10 cellular contexts compared by ENCODE assay signal in genomic region chr15:79310612-79310984, GRCh38. TPM values are rescaled to one million over a fixed set of nuclear protein-coding genes. Genes with fewer than 3 reads are reported as not detected.
DNase-seq lines count a peak whose midpoint lies in the region; ATAC-seq lines count a peak whose summit lies in the region.
"Had no signal": no experiment of that assay in that cellular context is flagged by ENCODE, and none has a peak within 500 bp of the region (broad histone marks: within the 10 kb centered on the region; RNA-seq: fewer than 3 reads in every experiment).

No MANE protein-coding gene starts in this region.

- no peaks in the 10 kb centered on the region for H3K9me3 Mint-ChIP-seq in central memory CD8-positive, alpha-beta T cell

- H3K4me1 ChIP-seq in mononuclear cell (ENCODE audit: insufficient read depth, low read length), result peaks cover 22% of the 10 kb centered on the region

- peaks cover 14% of the 10 kb centered on the region for H3K36me3 Mint-ChIP-seq in central memory CD8-positive, alpha-beta T cell (ENCODE audit: insufficient read depth)

- peaks cover 6% of the 10 kb centered on the region for H3K27me3 Mint-ChIP-seq in central memory CD8-positive, alpha-beta T cell

- no peak overlapping the region for H3K27ac Mint-ChIP-seq in central memory CD8-positive, alpha-beta T cell (ENCODE audit: low read depth)

- DNase-seq in NCI-H748 (lab: John Stamatoyannopoulos, UW; ENCODE audit: unreplicated experiment), result peak; percentile 72
- no peak for DNase-seq in NCI-H748 treated with DMSO at 0.1 percent for 48 hours (lab: John Stamatoyannopoulos, UW)
- DNase-seq in NCI-H69 (lab: John Stamatoyannopoulos, UW), result peak; percentile 78
- no peak for DNase-seq in central memory CD8-positive, alpha-beta T cell (ENCODE audit: low spot score in 2 of 2)
- DNase-seq in left lobe of liver (ENCODE audit: low spot score), result no peak
- DNase-seq in central memory CD4-positive, alpha-beta T cell, result no peak

- no peaks in the 10 kb centered on the region for H3K9me3 ChIP-seq in mononuclear cell (ENCODE audit: low read depth, low read length)

- peak overlapping the region; percentile 79 for H3K4me3 ChIP-seq in mononuclear cell (ENCODE audit: low read length)

- H3K4me1 Mint-ChIP-seq in central memory CD8-positive, alpha-beta T cell, result peaks cover 35% of the 10 kb centered on the region

- peaks cover under 1% of the 10 kb centered on the region for H3K27me3 ChIP-seq in mononuclear cell (ENCODE audit: insufficient read depth, low read length)

- peak overlapping the region; percentile 82 for H3K4me3 Mint-ChIP-seq in central memory CD8-positive, alpha-beta T cell

- ATAC-seq in HG02642 (IDR thresholded peaks at IDR 0.05; ENCODE audit: poor library complexity, unreplicated experiment) (peak; percentile 38), left lobe of liver (no peak)
- peak; percentile 42 for ATAC-seq in central memory CD8-positive, alpha-beta T cell (replicated peaks; ENCODE audit: extremely low read depth, poor library complexity, severe bottlenecking)

RNA-seq across cellular contexts. Expression of gene TMED3, which starts 0.3 kb away (rescaled TPM):
- total RNA-seq in mononuclear cell, result 32.3 TPM
- total RNA-seq in left lobe of liver, result 5.9 TPM

RNA-seq across cellular contexts. Expression of gene ANKRD34C, which starts 28.1 kb away (rescaled TPM):
- not detected for total RNA-seq in mononuclear cell
- not detected for total RNA-seq in left lobe of liver
- total RNA-seq: Daoy, dermis microvascular lymphatic vessel endothelial cell had no signal

Comparison
In these comparisons a context has a peak if more than half of its experiments do, and no peak if none do; other contexts are left out.
1. DNase-seq: peak in NCI-H748 (single experiment) and NCI-H69 (single experiment); none in NCI-H748 treated with DMSO at 0.1 percent for 48 hours (single experiment), central memory CD8-positive, alpha-beta T cell (0 of 2), left lobe of liver (single experiment) and central memory CD4-positive, alpha-beta T cell (single experiment).